1 cellular context compared by ENCODE assay signal in the genomic region with DNA sequence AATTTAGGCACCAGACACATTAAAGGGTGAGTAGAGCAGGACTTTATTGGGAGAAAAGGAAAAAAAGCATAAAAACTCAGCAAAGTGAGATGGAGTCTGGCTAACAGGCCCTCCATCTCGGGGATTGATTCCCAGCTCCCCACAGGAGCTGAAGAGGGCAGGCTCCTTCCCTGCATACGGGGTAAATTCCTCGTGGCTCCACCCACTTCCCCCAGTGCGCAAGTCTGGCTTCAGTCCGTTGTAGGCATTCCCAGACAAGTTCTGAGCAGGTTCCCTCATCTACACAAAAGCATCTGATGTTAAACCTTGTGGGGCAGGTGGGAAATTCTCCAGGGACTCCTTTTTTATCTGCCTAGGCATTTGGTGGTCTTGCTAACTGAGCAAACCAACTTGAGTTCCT.
TF ChIP-seq lines count a peak whose summit lies in the region.

No MANE protein-coding gene starts in this region.

TF ChIP-seq in WTC11, 78 proteins besides CTCF, POLR2A, EP300 and RAD21 (continued from another document):
- TF ChIP-seq, protein P1, sequence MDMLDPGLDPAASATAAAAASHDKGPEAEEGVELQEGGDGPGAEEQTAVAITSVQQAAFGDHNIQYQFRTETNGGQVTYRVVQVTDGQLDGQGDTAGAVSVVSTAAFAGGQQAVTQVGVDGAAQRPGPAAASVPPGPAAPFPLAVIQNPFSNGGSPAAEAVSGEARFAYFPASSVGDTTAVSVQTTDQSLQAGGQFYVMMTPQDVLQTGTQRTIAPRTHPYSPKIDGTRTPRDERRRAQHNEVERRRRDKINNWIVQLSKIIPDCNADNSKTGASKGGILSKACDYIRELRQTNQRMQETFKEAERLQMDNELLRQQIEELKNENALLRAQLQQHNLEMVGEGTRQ (CRISPR knock-in tag; IDR thresholded peaks at IDR 0.05): no peak
